Comparison of ENCODE assay signal across 8 cellular contexts in genomic region chr20:2524435-2525272, GRCh38. TPM values are rescaled to one million over a fixed set of nuclear protein-coding genes. Genes with fewer than 3 reads are reported as not detected.
DNase-seq lines count a peak whose midpoint lies in the region; TF ChIP-seq lines count a peak whose summit lies in the region.

No MANE protein-coding gene starts in this region.

- TF ChIP-seq CTCF in AG10803 (conservative IDR thresholded peaks at IDR 0.05; ENCODE audit: low read length) (peak; percentile 78), endothelial cell (IDR thresholded peaks at IDR 0.05; ENCODE audit: unreplicated experiment) (peak; percentile 99)

- H3K4me3 ChIP-seq in AG10803 (ENCODE audit: low read length), result peak overlapping the region; percentile 81

- H3K4me3 Mint-ChIP-seq in endothelial cell (ENCODE audit: unreplicated experiment), result peak overlapping the region; percentile 94

- H3K36me3 Mint-ChIP-seq in endothelial cell (ENCODE audit: low read depth, unreplicated experiment), result no peaks in the 10 kb centered on the region

- peaks cover 5% of the 10 kb centered on the region for H3K27me3 Mint-ChIP-seq in endothelial cell (ENCODE audit: unreplicated experiment)

- no peaks in the 10 kb centered on the region for H3K9me3 Mint-ChIP-seq in endothelial cell (ENCODE audit: unreplicated experiment)

- in situ Hi-C loops in GM18951 (cut with MboI; ENCODE audit: low sequenced_read_pairs, unreplicated experiment), result loop anchor here (10.0 kb wide), 1 partner anchor 120 kb away; no protein-coding TSS in a partner anchor

- peak; percentile 60 for TF ChIP-seq POLR2A in GM18951 (IDR thresholded peaks at IDR 0.05; ENCODE audit: extremely low read depth, insufficient read depth, insufficient read length)

- no peaks in the 10 kb centered on the region for H3K4me1 Mint-ChIP-seq in endothelial cell (ENCODE audit: unreplicated experiment)

- DNase-seq in AG10803 (ENCODE audit: low read depth), result peak; percentile 65
- DNase-seq in HS-27A (ENCODE audit: low read depth), result peak; percentile 53
- DNase-seq in NOMO-1 (lab: John Stamatoyannopoulos, UW; ENCODE audit: unreplicated experiment in 2 of 2), result peak; percentile 62 to 81
- DNase-seq in activated CD8-positive, alpha-beta memory T cell treated with anti-CD3 and anti-CD28 coated beads, Interleukin-2, amount 50 U/mL, for 4 hours, result peak; percentile 93
- peak; percentile 95 for DNase-seq in endothelial cell (ENCODE audit: low spot score)
- DNase-seq in midbrain (lab: John Stamatoyannopoulos, UW), result peak; percentile 88
- DNase-seq in stimulated activated CD8-positive, alpha-beta memory T cell treated with anti-CD3 and anti-CD28 coated beads, Interleukin-15, amount 100 ng/mL, for 48 hours (ENCODE audit: low read depth in 2 of 2), result peak; percentile 78 to 81

- peak overlapping the region; percentile 78 for H3K27ac Mint-ChIP-seq in endothelial cell (ENCODE audit: unreplicated experiment)

RNA-seq across cellular contexts. Expression of gene TMC2, which starts 11.7 kb away (rescaled TPM):
- total RNA-seq in endothelial cell (ENCODE audit: unreplicated experiment), result not detected

RNA-seq across cellular contexts. Expression of gene ZNF343, which starts 15.9 kb away (rescaled TPM):
- 13.0 TPM for total RNA-seq in endothelial cell (ENCODE audit: unreplicated experiment)

RNA-seq across cellular contexts. Expression of gene SNRPB, which starts 54.1 kb away (rescaled TPM):
- total RNA-seq in endothelial cell (ENCODE audit: unreplicated experiment), result 195 TPM

Comparison
In these comparisons a context has a peak if more than half of its experiments do, and no peak if none do; other contexts are left out.
1. Peak in every context shown above with its lines: DNase-seq and H3K4me3 ChIP-seq.